22 cellular contexts compared by ENCODE assay signal in the genomic region with DNA sequence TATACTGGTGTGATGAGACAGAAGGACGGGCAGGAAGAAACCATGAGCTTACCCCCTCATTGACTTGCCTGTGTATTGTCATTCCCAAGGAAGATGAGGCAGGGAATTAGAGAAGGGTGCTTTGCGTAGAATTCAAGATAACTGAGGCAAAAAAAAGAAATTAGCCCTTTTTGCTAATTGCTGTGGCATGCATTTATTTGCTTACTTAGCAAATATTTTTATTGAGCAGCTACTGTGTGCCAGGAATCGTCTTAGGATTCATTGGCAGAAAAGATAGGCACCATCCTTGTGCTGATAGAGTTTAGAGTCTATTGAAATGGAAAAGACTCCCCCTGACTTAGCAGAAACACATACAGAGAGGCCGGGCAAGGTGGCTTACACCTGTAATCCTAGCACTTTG.
"Had no signal": no experiment of that assay in that cellular context is flagged by ENCODE, and none has a peak within 500 bp of the region (broad histone marks: within the 10 kb centered on the region; RNA-seq: fewer than 3 reads in every experiment).

No MANE protein-coding gene starts in this region.

- H3K4me1 ChIP-seq: neural progenitor cell, parathyroid adenoma, psoas muscle, stomach, testis, tibial artery, transverse colon, upper lobe of right lung, uterus had no signal

- FAIRE-seq: small intestine had no signal

- DNase-seq: naive thymus-derived CD4-positive, alpha-beta T cell; natural killer cell; ovary; psoas muscle; right cardiac atrium; small intestine; stimulated activated CD4-positive, alpha-beta T cell treated with anti-CD3 and anti-CD28 coated beads, Interleukin-15, amount 100 ng/mL, for 24 hours; stimulated activated CD4-positive, alpha-beta T cell treated with anti-CD3 and anti-CD28 coated beads, Interleukin-2, amount 100 ng/mL, for 24 hours; stimulated activated CD4-positive, alpha-beta T cell treated with anti-CD3 and anti-CD28 coated beads, Interleukin-2, amount 100 ng/mL, for 48 hours; stimulated activated CD4-positive, alpha-beta T cell treated with anti-CD3 and anti-CD28 coated beads, Interleukin-4, amount 100 ng/mL, for 24 hours; stimulated activated naive B cell treated with anti-CD40 and anti-IgM and Interleukin-4, amounts not matched to agents 10 μg/mL and 1 μg/mL and 100 μg/mL, for 72 hours; stimulated activated naive CD4-positive, alpha-beta T cell treated with Interleukin-2 at 50 U/mL for 16 hours; stomach; testis; tibial artery; transverse colon; upper lobe of right lung; uterus had no signal

- H3K4me3 ChIP-seq: neural progenitor cell, ovary, psoas muscle, stomach, testis, tibial artery, transverse colon, upper lobe of right lung, uterus had no signal

- H3K4me2 ChIP-seq: neural progenitor cell had no signal

- H3K27ac ChIP-seq: neural progenitor cell, ovary, parathyroid adenoma, psoas muscle, stomach, testis, tibial artery, transverse colon, upper lobe of right lung, uterus had no signal

- ATAC-seq: naive thymus-derived CD4-positive, alpha-beta T cell; natural killer cell; psoas muscle; right cardiac atrium; sciatic nerve; stimulated activated effector memory CD8-positive, alpha-beta T cell treated with anti-CD3 and anti-CD28 coated beads, Interleukin-12 subunit alpha, Interleukin-12 subunit beta, amount 100 ng/mL, for 72 hours; stimulated activated naive B cell treated with anti-CD40 and anti-IgM and Interleukin-4, amounts not matched to agents 10 μg/mL and 1 μg/mL and 100 μg/mL, for 72 hours; upper lobe of right lung had no signal

- H3K79me2 ChIP-seq: parathyroid adenoma had no signal

- H3K36me3 ChIP-seq: neural progenitor cell, ovary, stomach, tibial artery, transverse colon, upper lobe of right lung, uterus had no signal

- H3K27me3 ChIP-seq: neural progenitor cell, ovary, stomach, testis, tibial artery, transverse colon, upper lobe of right lung, uterus had no signal

- H2AFZ ChIP-seq: neural progenitor cell, parathyroid adenoma had no signal

- H3K9me3 ChIP-seq: ovary, testis, tibial artery, transverse colon, upper lobe of right lung, uterus had no signal

- H3K9ac ChIP-seq: neural progenitor cell, parathyroid adenoma had no signal
